Comparison of ENCODE assay signal across 10 cellular contexts in genomic region chr4:6732441-6733357, GRCh38. TPM values are rescaled to one million over a fixed set of nuclear protein-coding genes. Genes with fewer than 3 reads are reported as not detected.
DNase-seq lines count a peak whose midpoint lies in the region; ATAC-seq and TF ChIP-seq lines count a peak whose summit lies in the region.
"Had no signal": no experiment of that assay in that cellular context is flagged by ENCODE, and none has a peak within 500 bp of the region (broad histone marks: within the 10 kb centered on the region; RNA-seq: fewer than 3 reads in every experiment).

No MANE protein-coding gene starts in this region.

- no peaks in the 10 kb centered on the region for H3K9me3 ChIP-seq in MM.1S (replicated peaks; ENCODE audit: insufficient read depth, low read length)

- H3K79me1 ChIP-seq in mesendoderm (ENCODE audit: low read length) = no peaks in the 10 kb centered on the region

- no peak overlapping the region for H3K4me2 ChIP-seq in MM.1S (ENCODE audit: low read depth, low read length)
- H3K4me2 ChIP-seq in mesendoderm (ENCODE audit: low read length) = no peak overlapping the region

- no peak overlapping the region for H2BK15ac ChIP-seq in mesendoderm (replicated peaks; ENCODE audit: low read depth)

- H3K36me3 Mint-ChIP-seq in activated CD4-positive, alpha-beta memory T cell treated with anti-CD3 and anti-CD28 coated beads for 36 hours = no peaks in the 10 kb centered on the region
- H3K36me3 Mint-ChIP-seq: activated naive CD8-positive, alpha-beta T cell treated with anti-CD3 and anti-CD28 coated beads, Interleukin-2, amount 10 ng/mL, durations not matched to agents 7 days and 5 days had no signal

- H3K27ac ChIP-seq in MM.1S (ENCODE audit: low read length) = no peak overlapping the region
- no peak overlapping the region for H3K27ac ChIP-seq in mesendoderm (ENCODE audit: low read depth, low read length)

- no peaks in the 10 kb centered on the region for H3K4me1 ChIP-seq in MM.1S (ENCODE audit: low read length)
- H3K4me1 ChIP-seq in mesendoderm (ENCODE audit: control insufficient read depth, low read depth, low read length) = no peaks in the 10 kb centered on the region

- H4K8ac ChIP-seq in mesendoderm (ENCODE audit: low read depth, low read length) = no peak overlapping the region

- H3K18ac ChIP-seq in mesendoderm (ENCODE audit: low read length) = peak overlapping the region; percentile 1

- peaks cover 17% of the 10 kb centered on the region for H3K27me3 ChIP-seq in MM.1S (replicated peaks; ENCODE audit: insufficient read depth, low read length)
- no peaks in the 10 kb centered on the region for H3K27me3 ChIP-seq in mesendoderm (ENCODE audit: insufficient read depth, low read length, poor library complexity)

- intact Hi-C loops in activated CD4-positive, alpha-beta memory T cell treated with anti-CD3 and anti-CD28 coated beads for 36 hours (cut with micrococcal nuclease) = no loop called here

- DNase-seq in ACHN (peak; percentile 70), MM.1S (no peak), dermis blood vessel endothelial cell (peak; percentile 73), mesendoderm (peak; percentile 68), HuH-7.5 (ENCODE audit: low spot score) (no peak), DMS 273 (lab: John Stamatoyannopoulos, UW; ENCODE audit: unreplicated experiment) (no peak)
- DNase-seq in activated CD4-positive, alpha-beta memory T cell treated with anti-CD3 and anti-CD28 coated beads for 36 hours = no peak
- DNase-seq: activated naive CD8-positive, alpha-beta T cell treated with anti-CD3 and anti-CD28 coated beads, Interleukin-2, amount 10 ng/mL, durations not matched to agents 7 days and 5 days; Karpas-422 had no signal

- no peak overlapping the region for H3K27ac Mint-ChIP-seq in activated CD4-positive, alpha-beta memory T cell treated with anti-CD3 and anti-CD28 coated beads for 36 hours
- H3K27ac Mint-ChIP-seq: activated naive CD8-positive, alpha-beta T cell treated with anti-CD3 and anti-CD28 coated beads, Interleukin-2, amount 10 ng/mL, durations not matched to agents 7 days and 5 days had no signal

- CTCF ChIA-PET in activated CD4-positive, alpha-beta memory T cell treated with anti-CD3 and anti-CD28 coated beads for 36 hours (lab: Charles Lee) = interaction anchor here (1.0 kb wide), 2 partner anchors 49 to 141 kb away, joined by 3 to 4 read pairs; no protein-coding TSS in a partner anchor

- H4K5ac ChIP-seq in mesendoderm (ENCODE audit: low read length) = no peak overlapping the region

- no peak for ATAC-seq in GM19455 (IDR thresholded peaks at IDR 0.05; ENCODE audit: unreplicated experiment)

- H3K79me2 ChIP-seq in MM.1S (ENCODE audit: low read length) (no peaks in the 10 kb centered on the region), mesendoderm (ENCODE audit: control insufficient read depth, insufficient read depth, low read length) (no peaks in the 10 kb centered on the region)

- no peak overlapping the region for H2BK120ac ChIP-seq in mesendoderm (ENCODE audit: low read depth, low read length)

- H3K27me3 Mint-ChIP-seq in activated CD4-positive, alpha-beta memory T cell treated with anti-CD3 and anti-CD28 coated beads for 36 hours = no peaks in the 10 kb centered on the region

- in situ Hi-C loops in ACHN (cut with HindIII; ENCODE audit: low pct_ligation_motif_present, low pct_unique_long_range_greater_than_20kb, low sequenced_read_pairs) = no loop called here

- no peak overlapping the region for H2AK5ac ChIP-seq in mesendoderm (ENCODE audit: low read length)

- 0 out of 2 replicates have a peak overlapping the region, but pooled peaks have one; percentile 19 for H2AFZ ChIP-seq in MM.1S (ENCODE audit: low read length)

- H3K4me3 Mint-ChIP-seq in activated CD4-positive, alpha-beta memory T cell treated with anti-CD3 and anti-CD28 coated beads for 36 hours = no peak overlapping the region
- H3K4me3 Mint-ChIP-seq: activated naive CD8-positive, alpha-beta T cell treated with anti-CD3 and anti-CD28 coated beads, Interleukin-2, amount 10 ng/mL, durations not matched to agents 7 days and 5 days had no signal

- no peak overlapping the region for H3K9ac ChIP-seq in MM.1S (ENCODE audit: low read length)
- no peak overlapping the region for H3K9ac ChIP-seq in mesendoderm (ENCODE audit: low read length)

- no peaks in the 10 kb centered on the region for H3K9me2 ChIP-seq in MM.1S (replicated peaks; ENCODE audit: insufficient read depth, low read length)

- no CpG with 5 or more reads among the region's 21 CpGs for WGBS in mesendoderm (ENCODE audit: extremely low coverage, insufficient coverage, low lambda C conversion rate)

- H3K23ac ChIP-seq in mesendoderm (ENCODE audit: low read length) = no peak overlapping the region

- H3F3A ChIP-seq in MM.1S (ENCODE audit: insufficient read depth, low read length) = no peaks in the 10 kb centered on the region

- no peaks in the 10 kb centered on the region for H3K36me3 ChIP-seq in MM.1S (replicated peaks; ENCODE audit: insufficient read depth, low read length)
- no peaks in the 10 kb centered on the region for H3K36me3 ChIP-seq in mesendoderm (ENCODE audit: control insufficient read depth, insufficient read depth, low read length)

- peak overlapping the region; percentile 20 for H3K4ac ChIP-seq in mesendoderm (ENCODE audit: low read depth, low read length)

- peaks cover 5% of the 10 kb centered on the region for H3K4me1 Mint-ChIP-seq in activated CD4-positive, alpha-beta memory T cell treated with anti-CD3 and anti-CD28 coated beads for 36 hours (ENCODE audit: low read depth)

- H3K4me3 ChIP-seq in MM.1S (ENCODE audit: low read length) (no peak overlapping the region), mesendoderm (ENCODE audit: low read length) (no peak overlapping the region)

- peak overlapping the region; percentile 57 for H3K56ac ChIP-seq in mesendoderm (ENCODE audit: low read length)

- no peak for TF ChIP-seq CTCF in MM.1S (IDR thresholded peaks at IDR 0.05; ENCODE audit: low read length)

- no peaks in the 10 kb centered on the region for H3K9me3 Mint-ChIP-seq in activated CD4-positive, alpha-beta memory T cell treated with anti-CD3 and anti-CD28 coated beads for 36 hours
- H3K9me3 Mint-ChIP-seq: activated naive CD8-positive, alpha-beta T cell treated with anti-CD3 and anti-CD28 coated beads, Interleukin-2, amount 10 ng/mL, durations not matched to agents 7 days and 5 days had no signal

- H4K20me1 ChIP-seq in MM.1S (ENCODE audit: insufficient read depth, low read length) = no peaks in the 10 kb centered on the region; the same call in 1 of the 2 replicates

- no peak overlapping the region for H2BK5ac ChIP-seq in mesendoderm (ENCODE audit: low read length)

- POLR2A ChIA-PET in activated CD4-positive, alpha-beta memory T cell treated with anti-CD3 and anti-CD28 coated beads for 36 hours (lab: Charles Lee) = no interaction called here

RNA-seq across cellular contexts. Expression of gene BLOC1S4, which starts 16.7 kb away (rescaled TPM):
- total RNA-seq in dermis blood vessel endothelial cell = 13.7 and 17.0 TPM in 2 replicates
- polyA plus RNA-seq in mesendoderm (2013, experiment 1 of 2) = 16.0 TPM
- 15.6 TPM for polyA plus RNA-seq in mesendoderm (2013, experiment 2 of 2)
- 10 to 100 TPM; 17.0 to 19.7 TPM for total RNA-seq in activated CD4-positive, alpha-beta memory T cell treated with anti-CD3 and anti-CD28 coated beads for 36 hours

RNA-seq across cellular contexts. Expression of gene MRFAP1L1, which starts 23.0 kb away (rescaled TPM):
- total RNA-seq in dermis blood vessel endothelial cell = 62.2 and 68.9 TPM in 2 replicates
- 51.6 TPM for polyA plus RNA-seq in mesendoderm (2013, experiment 1 of 2)
- polyA plus RNA-seq in mesendoderm (2013, experiment 2 of 2) = 51.1 TPM
- 10 to 100 TPM; 50.7 to 52.0 TPM for total RNA-seq in activated CD4-positive, alpha-beta memory T cell treated with anti-CD3 and anti-CD28 coated beads for 36 hours

RNA-seq across cellular contexts. Expression of gene S100P, which starts 39.0 kb away (rescaled TPM):
- total RNA-seq in dermis blood vessel endothelial cell = not detected in 2 replicates
- not detected for polyA plus RNA-seq in mesendoderm (2013, experiment 1 of 2)
- polyA plus RNA-seq in mesendoderm (2013, experiment 2 of 2) = 0.35 TPM
- 10 to 100 TPM; 19.3 to 20.3 TPM for total RNA-seq in activated CD4-positive, alpha-beta memory T cell treated with anti-CD3 and anti-CD28 coated beads for 36 hours

RNA-seq across cellular contexts. Expression of gene KIAA0232, which starts 49.8 kb away (rescaled TPM):
- total RNA-seq in dermis blood vessel endothelial cell = 16.7 and 20.1 TPM in 2 replicates
- polyA plus RNA-seq in mesendoderm (2013, experiment 1 of 2) = 8.7 TPM
- 9.1 TPM for polyA plus RNA-seq in mesendoderm (2013, experiment 2 of 2)
- 10 to 100 TPM; 16.1 to 16.5 TPM for total RNA-seq in activated CD4-positive, alpha-beta memory T cell treated with anti-CD3 and anti-CD28 coated beads for 36 hours

Comparison
In these comparisons a context has a peak if more than half of its experiments do, and no peak if none do; other contexts are left out.
1. DNase-seq: peak in ACHN (single experiment), dermis blood vessel endothelial cell (single experiment) and mesendoderm (single experiment); none in MM.1S (single experiment), activated CD4-positive, alpha-beta memory T cell treated with anti-CD3 and anti-CD28 coated beads for 36 hours (single experiment), HuH-7.5 (single experiment) and DMS 273 (single experiment).
2. RNA of gene S100P, which starts 39.0 kb away (total RNA-seq): 19.3 to 20.3 TPM in activated CD4-positive, alpha-beta memory T cell treated with anti-CD3 and anti-CD28 coated beads for 36 hours; not detected in dermis blood vessel endothelial cell; every median in the first group is over 10 times any median in the second.